1 cellular context compared by ENCODE assay signal in the genomic region with DNA sequence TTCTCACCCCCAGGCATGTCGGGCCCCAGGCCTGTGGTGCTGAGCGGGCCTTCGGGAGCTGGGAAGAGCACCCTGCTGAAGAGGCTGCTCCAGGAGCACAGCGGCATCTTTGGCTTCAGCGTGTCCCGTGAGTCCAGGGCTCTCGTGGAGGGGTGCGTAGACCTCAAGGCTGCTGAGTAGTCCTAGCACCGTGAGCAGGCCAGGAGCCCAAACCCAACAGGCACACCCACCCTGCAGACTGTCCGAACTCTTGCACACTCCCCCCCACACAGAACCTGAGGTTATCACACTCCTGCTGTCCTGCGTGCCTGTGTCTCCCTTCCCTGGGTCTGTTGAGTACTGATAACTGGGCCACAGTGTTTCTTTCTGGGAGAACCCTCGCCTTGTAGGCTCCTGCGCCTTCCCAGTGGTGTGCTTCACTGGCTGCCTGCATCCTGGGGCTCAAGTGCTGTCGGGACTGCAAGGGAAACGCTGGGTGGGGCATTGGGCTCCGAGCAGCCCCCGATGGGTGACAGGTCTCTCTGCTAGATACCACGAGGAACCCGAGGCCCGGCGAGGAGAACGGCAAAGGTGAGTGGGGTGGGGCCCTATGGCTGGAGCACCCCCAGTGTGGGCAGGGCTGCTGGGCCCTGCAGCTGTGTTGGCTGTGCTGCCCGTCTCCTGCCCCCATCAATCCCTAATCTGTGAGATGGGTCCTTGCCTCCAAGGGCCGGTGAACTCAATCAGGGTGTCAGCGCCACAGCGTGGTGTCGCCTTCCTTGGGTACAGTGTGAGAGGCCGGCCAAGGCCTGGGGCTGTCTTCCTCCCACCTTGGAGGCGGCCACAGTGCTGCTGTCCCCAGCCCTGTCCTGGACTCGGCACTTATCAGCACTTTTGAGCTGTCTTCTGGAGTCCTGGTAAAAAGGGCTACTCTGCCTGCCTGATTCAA.
TF ChIP-seq lines count a peak whose summit lies in the region.

No MANE protein-coding gene starts in this region.

TF ChIP-seq in K562, 482 proteins besides CTCF, POLR2A, EP300 and RAD21 (continued from another document and continues in another):
- TF ChIP-seq, protein P1, sequence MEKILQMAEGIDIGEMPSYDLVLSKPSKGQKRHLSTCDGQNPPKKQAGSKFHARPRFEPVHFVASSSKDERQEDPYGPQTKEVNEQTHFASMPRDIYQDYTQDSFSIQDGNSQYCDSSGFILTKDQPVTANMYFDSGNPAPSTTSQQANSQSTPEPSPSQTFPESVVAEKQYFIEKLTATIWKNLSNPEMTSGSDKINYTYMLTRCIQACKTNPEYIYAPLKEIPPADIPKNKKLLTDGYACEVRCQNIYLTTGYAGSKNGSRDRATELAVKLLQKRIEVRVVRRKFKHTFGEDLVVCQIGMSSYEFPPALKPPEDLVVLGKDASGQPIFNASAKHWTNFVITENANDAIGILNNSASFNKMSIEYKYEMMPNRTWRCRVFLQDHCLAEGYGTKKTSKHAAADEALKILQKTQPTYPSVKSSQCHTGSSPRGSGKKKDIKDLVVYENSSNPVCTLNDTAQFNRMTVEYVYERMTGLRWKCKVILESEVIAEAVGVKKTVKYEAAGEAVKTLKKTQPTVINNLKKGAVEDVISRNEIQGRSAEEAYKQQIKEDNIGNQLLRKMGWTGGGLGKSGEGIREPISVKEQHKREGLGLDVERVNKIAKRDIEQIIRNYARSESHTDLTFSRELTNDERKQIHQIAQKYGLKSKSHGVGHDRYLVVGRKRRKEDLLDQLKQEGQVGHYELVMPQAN (IDR thresholded peaks at IDR 0.05; ENCODE audit: borderline replicate concordance): peak; percentile 52; the same call in 1 of the 2 replicates
- TF ChIP-seq, protein P2, sequence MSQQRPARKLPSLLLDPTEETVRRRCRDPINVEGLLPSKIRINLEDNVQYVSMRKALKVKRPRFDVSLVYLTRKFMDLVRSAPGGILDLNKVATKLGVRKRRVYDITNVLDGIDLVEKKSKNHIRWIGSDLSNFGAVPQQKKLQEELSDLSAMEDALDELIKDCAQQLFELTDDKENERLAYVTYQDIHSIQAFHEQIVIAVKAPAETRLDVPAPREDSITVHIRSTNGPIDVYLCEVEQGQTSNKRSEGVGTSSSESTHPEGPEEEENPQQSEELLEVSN (IDR thresholded peaks at IDR 0.05; ENCODE audit: borderline replicate concordance in 1 of 2, extremely low read depth in 1 of 2, insufficient read depth in 1 of 2, insufficient read length in 1 of 2, low read depth in 1 of 2, low read length in 1 of 2, poor library complexity in 1 of 2, severe bottlenecking in 1 of 2): peak in 1 of 2 experiments; percentile 17
- TF ChIP-seq SPI1 (IDR thresholded peaks at IDR 0.05; ENCODE audit: borderline replicate concordance, low read depth, low read length) (no peak), TAF1 (IDR thresholded peaks at IDR 0.05; ENCODE audit: control insufficient read depth, extremely low read depth, insufficient read depth, low read length, severe bottlenecking) (no peak), MBD2 (IDR thresholded peaks at IDR 0.05; ENCODE audit: borderline replicate concordance, low read depth) (peak; percentile 43; the same call in 1 of the 2 replicates), ZNF408 (CRISPR knock-in tag; IDR thresholded peaks at IDR 0.05; ENCODE audit: low read depth) (no peak), PHTF2 (CRISPR knock-in tag; IDR thresholded peaks at IDR 0.05) (no peak), ZEB2 (IDR thresholded peaks at IDR 0.05) (peak; percentile 80), C11orf30 (IDR thresholded peaks at IDR 0.05; ENCODE audit: low read depth) (no peak), FOXM1 (IDR thresholded peaks at IDR 0.05; ENCODE audit: low read depth) (peak; percentile 82), FOXM1 (CRISPR knock-in tag; IDR thresholded peaks at IDR 0.05; ENCODE audit: low read depth) (no peak), ZNF12 (CRISPR knock-in tag; IDR thresholded peaks at IDR 0.05) (no peak), ZNF699 (CRISPR knock-in tag; IDR thresholded peaks at IDR 0.05; ENCODE audit: insufficient replicate concordance) (no peak), PCBP2 (IDR thresholded peaks at IDR 0.05; ENCODE audit: low read depth, low read length, poor library complexity, severe bottlenecking) (no peak), SMAD1 (IDR thresholded peaks at IDR 0.05; ENCODE audit: low read depth, low read length, partially characterized antibody) (peak; percentile 36), JUND (IDR thresholded peaks at IDR 0.05; ENCODE audit: borderline replicate concordance, low read depth, low read length) (peak; percentile 50), JUND (tag; IDR thresholded peaks at IDR 0.05; ENCODE audit: borderline replicate concordance, low read depth, low read length) (peak; percentile 59; the same call in 2 of the 3 replicates), NFRKB (IDR thresholded peaks at IDR 0.05; ENCODE audit: low read depth) (no peak), ILK (tag; IDR thresholded peaks at IDR 0.05; ENCODE audit: borderline replicate concordance, low read depth) (no peak), SREBF2 (CRISPR knock-in tag; IDR thresholded peaks at IDR 0.05) (no peak), NCOR1 (IDR thresholded peaks at IDR 0.05) (peak; percentile 96), ZNF77 (CRISPR knock-in tag; IDR thresholded peaks at IDR 0.05) (no peak), NFYB (IDR thresholded peaks at IDR 0.05; ENCODE audit: extremely low read depth, insufficient read length) (no peak), PTTG1 (tag; IDR thresholded peaks at IDR 0.05; ENCODE audit: low read depth) (no peak), TCF7 (IDR thresholded peaks at IDR 0.05; ENCODE audit: borderline replicate concordance) (no peak)
- TF ChIP-seq, protein P3, sequence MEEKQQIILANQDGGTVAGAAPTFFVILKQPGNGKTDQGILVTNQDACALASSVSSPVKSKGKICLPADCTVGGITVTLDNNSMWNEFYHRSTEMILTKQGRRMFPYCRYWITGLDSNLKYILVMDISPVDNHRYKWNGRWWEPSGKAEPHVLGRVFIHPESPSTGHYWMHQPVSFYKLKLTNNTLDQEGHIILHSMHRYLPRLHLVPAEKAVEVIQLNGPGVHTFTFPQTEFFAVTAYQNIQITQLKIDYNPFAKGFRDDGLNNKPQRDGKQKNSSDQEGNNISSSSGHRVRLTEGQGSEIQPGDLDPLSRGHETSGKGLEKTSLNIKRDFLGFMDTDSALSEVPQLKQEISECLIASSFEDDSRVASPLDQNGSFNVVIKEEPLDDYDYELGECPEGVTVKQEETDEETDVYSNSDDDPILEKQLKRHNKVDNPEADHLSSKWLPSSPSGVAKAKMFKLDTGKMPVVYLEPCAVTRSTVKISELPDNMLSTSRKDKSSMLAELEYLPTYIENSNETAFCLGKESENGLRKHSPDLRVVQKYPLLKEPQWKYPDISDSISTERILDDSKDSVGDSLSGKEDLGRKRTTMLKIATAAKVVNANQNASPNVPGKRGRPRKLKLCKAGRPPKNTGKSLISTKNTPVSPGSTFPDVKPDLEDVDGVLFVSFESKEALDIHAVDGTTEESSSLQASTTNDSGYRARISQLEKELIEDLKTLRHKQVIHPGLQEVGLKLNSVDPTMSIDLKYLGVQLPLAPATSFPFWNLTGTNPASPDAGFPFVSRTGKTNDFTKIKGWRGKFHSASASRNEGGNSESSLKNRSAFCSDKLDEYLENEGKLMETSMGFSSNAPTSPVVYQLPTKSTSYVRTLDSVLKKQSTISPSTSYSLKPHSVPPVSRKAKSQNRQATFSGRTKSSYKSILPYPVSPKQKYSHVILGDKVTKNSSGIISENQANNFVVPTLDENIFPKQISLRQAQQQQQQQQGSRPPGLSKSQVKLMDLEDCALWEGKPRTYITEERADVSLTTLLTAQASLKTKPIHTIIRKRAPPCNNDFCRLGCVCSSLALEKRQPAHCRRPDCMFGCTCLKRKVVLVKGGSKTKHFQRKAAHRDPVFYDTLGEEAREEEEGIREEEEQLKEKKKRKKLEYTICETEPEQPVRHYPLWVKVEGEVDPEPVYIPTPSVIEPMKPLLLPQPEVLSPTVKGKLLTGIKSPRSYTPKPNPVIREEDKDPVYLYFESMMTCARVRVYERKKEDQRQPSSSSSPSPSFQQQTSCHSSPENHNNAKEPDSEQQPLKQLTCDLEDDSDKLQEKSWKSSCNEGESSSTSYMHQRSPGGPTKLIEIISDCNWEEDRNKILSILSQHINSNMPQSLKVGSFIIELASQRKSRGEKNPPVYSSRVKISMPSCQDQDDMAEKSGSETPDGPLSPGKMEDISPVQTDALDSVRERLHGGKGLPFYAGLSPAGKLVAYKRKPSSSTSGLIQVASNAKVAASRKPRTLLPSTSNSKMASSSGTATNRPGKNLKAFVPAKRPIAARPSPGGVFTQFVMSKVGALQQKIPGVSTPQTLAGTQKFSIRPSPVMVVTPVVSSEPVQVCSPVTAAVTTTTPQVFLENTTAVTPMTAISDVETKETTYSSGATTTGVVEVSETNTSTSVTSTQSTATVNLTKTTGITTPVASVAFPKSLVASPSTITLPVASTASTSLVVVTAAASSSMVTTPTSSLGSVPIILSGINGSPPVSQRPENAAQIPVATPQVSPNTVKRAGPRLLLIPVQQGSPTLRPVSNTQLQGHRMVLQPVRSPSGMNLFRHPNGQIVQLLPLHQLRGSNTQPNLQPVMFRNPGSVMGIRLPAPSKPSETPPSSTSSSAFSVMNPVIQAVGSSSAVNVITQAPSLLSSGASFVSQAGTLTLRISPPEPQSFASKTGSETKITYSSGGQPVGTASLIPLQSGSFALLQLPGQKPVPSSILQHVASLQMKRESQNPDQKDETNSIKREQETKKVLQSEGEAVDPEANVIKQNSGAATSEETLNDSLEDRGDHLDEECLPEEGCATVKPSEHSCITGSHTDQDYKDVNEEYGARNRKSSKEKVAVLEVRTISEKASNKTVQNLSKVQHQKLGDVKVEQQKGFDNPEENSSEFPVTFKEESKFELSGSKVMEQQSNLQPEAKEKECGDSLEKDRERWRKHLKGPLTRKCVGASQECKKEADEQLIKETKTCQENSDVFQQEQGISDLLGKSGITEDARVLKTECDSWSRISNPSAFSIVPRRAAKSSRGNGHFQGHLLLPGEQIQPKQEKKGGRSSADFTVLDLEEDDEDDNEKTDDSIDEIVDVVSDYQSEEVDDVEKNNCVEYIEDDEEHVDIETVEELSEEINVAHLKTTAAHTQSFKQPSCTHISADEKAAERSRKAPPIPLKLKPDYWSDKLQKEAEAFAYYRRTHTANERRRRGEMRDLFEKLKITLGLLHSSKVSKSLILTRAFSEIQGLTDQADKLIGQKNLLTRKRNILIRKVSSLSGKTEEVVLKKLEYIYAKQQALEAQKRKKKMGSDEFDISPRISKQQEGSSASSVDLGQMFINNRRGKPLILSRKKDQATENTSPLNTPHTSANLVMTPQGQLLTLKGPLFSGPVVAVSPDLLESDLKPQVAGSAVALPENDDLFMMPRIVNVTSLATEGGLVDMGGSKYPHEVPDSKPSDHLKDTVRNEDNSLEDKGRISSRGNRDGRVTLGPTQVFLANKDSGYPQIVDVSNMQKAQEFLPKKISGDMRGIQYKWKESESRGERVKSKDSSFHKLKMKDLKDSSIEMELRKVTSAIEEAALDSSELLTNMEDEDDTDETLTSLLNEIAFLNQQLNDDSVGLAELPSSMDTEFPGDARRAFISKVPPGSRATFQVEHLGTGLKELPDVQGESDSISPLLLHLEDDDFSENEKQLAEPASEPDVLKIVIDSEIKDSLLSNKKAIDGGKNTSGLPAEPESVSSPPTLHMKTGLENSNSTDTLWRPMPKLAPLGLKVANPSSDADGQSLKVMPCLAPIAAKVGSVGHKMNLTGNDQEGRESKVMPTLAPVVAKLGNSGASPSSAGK (IDR thresholded peaks at IDR 0.05): no peak
- TF ChIP-seq, protein P4, sequence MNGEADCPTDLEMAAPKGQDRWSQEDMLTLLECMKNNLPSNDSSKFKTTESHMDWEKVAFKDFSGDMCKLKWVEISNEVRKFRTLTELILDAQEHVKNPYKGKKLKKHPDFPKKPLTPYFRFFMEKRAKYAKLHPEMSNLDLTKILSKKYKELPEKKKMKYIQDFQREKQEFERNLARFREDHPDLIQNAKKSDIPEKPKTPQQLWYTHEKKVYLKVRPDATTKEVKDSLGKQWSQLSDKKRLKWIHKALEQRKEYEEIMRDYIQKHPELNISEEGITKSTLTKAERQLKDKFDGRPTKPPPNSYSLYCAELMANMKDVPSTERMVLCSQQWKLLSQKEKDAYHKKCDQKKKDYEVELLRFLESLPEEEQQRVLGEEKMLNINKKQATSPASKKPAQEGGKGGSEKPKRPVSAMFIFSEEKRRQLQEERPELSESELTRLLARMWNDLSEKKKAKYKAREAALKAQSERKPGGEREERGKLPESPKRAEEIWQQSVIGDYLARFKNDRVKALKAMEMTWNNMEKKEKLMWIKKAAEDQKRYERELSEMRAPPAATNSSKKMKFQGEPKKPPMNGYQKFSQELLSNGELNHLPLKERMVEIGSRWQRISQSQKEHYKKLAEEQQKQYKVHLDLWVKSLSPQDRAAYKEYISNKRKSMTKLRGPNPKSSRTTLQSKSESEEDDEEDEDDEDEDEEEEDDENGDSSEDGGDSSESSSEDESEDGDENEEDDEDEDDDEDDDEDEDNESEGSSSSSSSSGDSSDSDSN (IDR thresholded peaks at IDR 0.05; ENCODE audit: borderline replicate concordance in 1 of 2, low read depth in 2 of 2, low read length in 2 of 2): peak in 1 of 2 experiments; percentile 94; a peak in 2 of 4 replicates
- TF ChIP-seq, protein P5, sequence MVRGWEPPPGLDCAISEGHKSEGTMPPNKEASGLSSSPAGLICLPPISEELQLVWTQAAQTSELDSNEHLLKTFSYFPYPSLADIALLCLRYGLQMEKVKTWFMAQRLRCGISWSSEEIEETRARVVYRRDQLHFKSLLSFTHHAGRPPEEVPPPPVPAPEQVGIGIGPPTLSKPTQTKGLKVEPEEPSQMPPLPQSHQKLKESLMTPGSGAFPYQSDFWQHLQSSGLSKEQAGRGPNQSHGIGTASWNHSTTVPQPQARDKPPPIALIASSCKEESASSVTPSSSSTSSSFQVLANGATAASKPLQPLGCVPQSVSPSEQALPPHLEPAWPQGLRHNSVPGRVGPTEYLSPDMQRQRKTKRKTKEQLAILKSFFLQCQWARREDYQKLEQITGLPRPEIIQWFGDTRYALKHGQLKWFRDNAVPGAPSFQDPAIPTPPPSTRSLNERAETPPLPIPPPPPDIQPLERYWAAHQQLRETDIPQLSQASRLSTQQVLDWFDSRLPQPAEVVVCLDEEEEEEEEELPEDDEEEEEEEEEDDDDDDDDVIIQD (CRISPR knock-in tag; IDR thresholded peaks at IDR 0.05): no peak
- TF ChIP-seq, protein P6, sequence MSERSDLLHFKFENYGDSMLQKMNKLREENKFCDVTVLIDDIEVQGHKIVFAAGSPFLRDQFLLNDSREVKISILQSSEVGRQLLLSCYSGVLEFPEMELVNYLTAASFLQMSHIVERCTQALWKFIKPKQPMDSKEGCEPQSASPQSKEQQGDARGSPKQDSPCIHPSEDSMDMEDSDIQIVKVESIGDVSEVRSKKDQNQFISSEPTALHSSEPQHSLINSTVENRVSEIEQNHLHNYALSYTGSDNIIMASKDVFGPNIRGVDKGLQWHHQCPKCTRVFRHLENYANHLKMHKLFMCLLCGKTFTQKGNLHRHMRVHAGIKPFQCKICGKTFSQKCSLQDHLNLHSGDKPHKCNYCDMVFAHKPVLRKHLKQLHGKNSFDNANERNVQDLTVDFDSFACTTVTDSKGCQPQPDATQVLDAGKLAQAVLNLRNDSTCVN (CRISPR knock-in tag; IDR thresholded peaks at IDR 0.05): no peak
